In genomic region chr5:129770034-129770433, GRCh38 we compare ENCODE assay signal across 22 cellular contexts. TPM values are rescaled to one million over a fixed set of nuclear protein-coding genes. Genes with fewer than 3 reads are reported as not detected.
A peak's percentile ranks its signal among the peaks of the same experiment; 100 is the strongest.
DNase-seq lines count a peak whose midpoint lies in the region; ATAC-seq and TF ChIP-seq lines count a peak whose summit lies in the region.
"Had no signal": no experiment of that assay in that cellular context is flagged by ENCODE, and none has a peak within 500 bp of the region (broad histone marks: within the 10 kb centered on the region; RNA-seq: fewer than 3 reads in every experiment).

No MANE protein-coding gene starts in this region.

- intact Hi-C loops in body of pancreas (cut with DNase I): no loop called here

- DNase-seq in body of pancreas: no peak
- DNase-seq in mesothelial cell of epicardium (ENCODE audit: low spot score in 2 of 2, unreplicated experiment in 2 of 2): no peak
- DNase-seq in omental fat pad (ENCODE audit: low spot score): no peak
- no peak for DNase-seq in smooth muscle cell (lab: John Stamatoyannopoulos, UW; ENCODE audit: unreplicated experiment)
- DNase-seq in NCI-H524 treated with DMSO at 0.1 percent for 48 hours (lab: John Stamatoyannopoulos, UW): no peak
- DNase-seq in NCI-H1930 (lab: John Stamatoyannopoulos, UW): no peak
- DNase-seq in islet precursor cell: no peak
- no peak for DNase-seq in stimulated activated naive CD4-positive, alpha-beta T cell treated with Interleukin-2 at 50 U/mL for 16 hours (lab: John Stamatoyannopoulos, UW)
- DNase-seq: 8988T; ACHN; BE2C; C1 segment of cervical spinal cord; Caco-2; Calu3; CD4-positive, CD25-positive, alpha-beta regulatory T cell; CD8-positive, alpha-beta T cell; DMS79 treated with DMSO at 0.1 percent for 48 hours; GF-D8 had no signal

- WGBS in body of pancreas, 2 donors: 31 to 36% methylated on average over 3 of the region's 3 CpGs
- 33% methylated on average over 3 of the region's 3 CpGs for WGBS in smooth muscle cell (ENCODE audit: low lambda C conversion rate)

- H3K27ac ChIP-seq in body of pancreas (no peak overlapping the region), smooth muscle cell (ENCODE audit: low read depth) (peak overlapping the region; percentile 10)
- H3K27ac ChIP-seq: BLaER1 had no signal

- H3K79me2 ChIP-seq in smooth muscle cell (ENCODE audit: low read depth): no peaks in the 10 kb centered on the region

- TF ChIP-seq CTCF in body of pancreas (IDR thresholded peaks at IDR 0.05): no peak
- no peak for TF ChIP-seq CTCF in mesothelial cell of epicardium (IDR thresholded peaks at IDR 0.05; ENCODE audit: unreplicated experiment)
- TF ChIP-seq CTCF in omental fat pad (IDR thresholded peaks at IDR 0.05): no peak
- TF ChIP-seq CTCF in smooth muscle cell (IDR thresholded peaks at IDR 0.05; ENCODE audit: borderline replicate concordance, insufficient read depth, poor library complexity, severe bottlenecking): no peak

- H3K27me3 ChIP-seq in body of pancreas (no peaks in the 10 kb centered on the region), smooth muscle cell (ENCODE audit: low read depth) (no peaks in the 10 kb centered on the region)
- H3K27me3 ChIP-seq: BE2C, BLaER1 had no signal

- H3F3A ChIP-seq in smooth muscle cell (ENCODE audit: low read depth): peaks cover 22% of the 10 kb centered on the region

- no peak overlapping the region for H3K4me3 ChIP-seq in body of pancreas
- H3K4me3 ChIP-seq in smooth muscle cell: no peak overlapping the region
- H3K4me3 ChIP-seq: BLaER1 had no signal

- H3K27ac Mint-ChIP-seq in mesothelial cell of epicardium: peak overlapping the region; percentile 64
- H3K27ac Mint-ChIP-seq: CD14-positive monocyte; CD4-positive, CD25-positive, alpha-beta regulatory T cell; CD8-positive, alpha-beta T cell had no signal

- no peaks in the 10 kb centered on the region for H4K20me1 ChIP-seq in smooth muscle cell (ENCODE audit: low read depth)
- H4K20me1 ChIP-seq: BLaER1 had no signal

- no peaks in the 10 kb centered on the region for H3K9me3 Mint-ChIP-seq in mesothelial cell of epicardium
- H3K9me3 Mint-ChIP-seq: CD14-positive monocyte; CD4-positive, CD25-positive, alpha-beta regulatory T cell; CD8-positive, alpha-beta T cell had no signal

- no peak for TF ChIP-seq POLR2A in body of pancreas (IDR thresholded peaks at IDR 0.05)

- no peaks in the 10 kb centered on the region for H3K9me3 ChIP-seq in body of pancreas
- no peaks in the 10 kb centered on the region for H3K9me3 ChIP-seq in smooth muscle cell (replicated peaks; ENCODE audit: low read depth)
- H3K9me3 ChIP-seq: BE2C, BLaER1, Caco-2 had no signal

- peak overlapping the region; percentile 47 for H2AFZ ChIP-seq in smooth muscle cell (ENCODE audit: low read depth)

- no peaks in the 10 kb centered on the region for H3K27me3 Mint-ChIP-seq in mesothelial cell of epicardium (ENCODE audit: low read depth)

- no peak overlapping the region for H3K4me2 ChIP-seq in smooth muscle cell
- H3K4me2 ChIP-seq: BLaER1 had no signal

- H3K4me1 ChIP-seq in body of pancreas (no peaks in the 10 kb centered on the region), smooth muscle cell (ENCODE audit: low read depth) (no peaks in the 10 kb centered on the region)
- H3K4me1 ChIP-seq: BE2C, BLaER1, Caco-2 had no signal

- H3K36me3 Mint-ChIP-seq in mesothelial cell of epicardium: no peaks in the 10 kb centered on the region
- H3K36me3 Mint-ChIP-seq: CD14-positive monocyte; CD4-positive, CD25-positive, alpha-beta regulatory T cell; CD8-positive, alpha-beta T cell had no signal

- no peak overlapping the region for H3K4me3 Mint-ChIP-seq in mesothelial cell of epicardium
- H3K4me3 Mint-ChIP-seq: CD14-positive monocyte; CD4-positive, CD25-positive, alpha-beta regulatory T cell; CD8-positive, alpha-beta T cell had no signal

- H3K4me1 Mint-ChIP-seq in mesothelial cell of epicardium: peaks cover 27% of the 10 kb centered on the region
- H3K4me1 Mint-ChIP-seq: CD14-positive monocyte had no signal

- H3K36me3 ChIP-seq in body of pancreas (replicated peaks in 1 of 2; ENCODE audit: insufficient read depth in 1 of 2, low read depth in 2 of 2) (no peaks in the 10 kb centered on the region), smooth muscle cell (ENCODE audit: low read depth) (no peaks in the 10 kb centered on the region)
- H3K36me3 ChIP-seq: BE2C, BLaER1 had no signal

- no peak overlapping the region for H3K9ac ChIP-seq in smooth muscle cell (ENCODE audit: low read depth)
- H3K9ac ChIP-seq: BLaER1 had no signal

- ATAC-seq in body of pancreas (peak; percentile 28), omental fat pad (ENCODE audit: low FRiP score) (peak; percentile 50)
- ATAC-seq: CD8-positive, alpha-beta T cell had no signal

RNA-seq across cellular contexts. Expression of gene MINAR2, which starts 22.1 kb away (rescaled TPM):
- total RNA-seq in body of pancreas (not detected), mesothelial cell of epicardium (0.18 to 0.34 TPM (median 0.24 TPM) in 3 replicates), omental fat pad (not detected), smooth muscle cell (not detected in 2 replicates)
- polyA plus RNA-seq in smooth muscle cell: not detected in 2 replicates
- total RNA-seq: A673; Caco-2; Calu3; CD4-positive, CD25-positive, alpha-beta regulatory T cell; CD8-positive, alpha-beta T cell had no signal
- polyA plus RNA-seq: AG04450; CD14-positive monocyte; CD4-positive, CD25-positive, alpha-beta regulatory T cell had no signal
